In the genomic region with DNA sequence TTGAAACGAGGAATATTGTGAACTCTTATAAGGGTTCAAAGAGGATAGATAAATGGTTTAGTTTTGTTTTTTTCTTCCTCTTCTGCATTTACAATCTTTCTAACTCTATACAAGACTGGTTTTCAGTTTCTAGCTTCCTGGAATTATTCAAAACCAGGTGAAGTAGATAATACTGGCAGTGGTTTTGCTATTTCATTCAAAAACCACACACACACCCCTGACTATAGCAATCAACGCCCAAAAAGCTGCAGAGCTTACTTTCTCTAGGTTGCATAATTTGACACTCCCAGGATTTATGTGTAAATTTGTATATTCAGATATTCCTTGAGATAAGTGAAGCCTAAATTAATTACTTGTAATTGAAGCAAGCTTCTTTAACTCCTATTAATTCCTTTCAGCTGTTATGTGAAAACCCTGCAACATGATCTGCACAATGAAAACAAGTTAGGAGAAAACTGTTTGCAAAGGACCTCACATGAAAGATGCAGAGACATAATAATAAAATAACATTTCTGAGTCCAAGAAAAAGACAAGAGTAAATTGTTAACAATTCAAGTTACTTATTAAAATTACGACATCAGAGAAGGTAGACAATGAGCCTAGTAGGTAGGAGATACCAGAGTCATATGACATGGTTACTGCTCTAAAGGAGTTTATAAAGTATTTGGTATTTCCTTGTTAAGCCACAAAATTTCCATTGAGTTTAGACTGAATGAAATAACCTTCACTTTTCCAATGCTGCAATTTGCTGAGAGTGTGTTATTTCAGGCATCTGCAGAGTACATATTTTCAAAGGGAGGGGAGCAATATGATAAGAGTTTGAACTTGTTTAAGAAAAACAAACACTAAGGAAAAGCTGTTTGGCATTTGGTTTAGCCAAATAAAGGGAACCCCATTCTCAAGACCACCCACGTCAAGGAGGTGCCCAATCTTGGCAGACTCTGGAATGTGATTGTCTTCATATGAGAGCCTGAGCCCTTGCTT, we compare ENCODE assay signal across 1 cellular context.
TF ChIP-seq lines count a peak whose summit lies in the region.

No MANE protein-coding gene starts in this region.

TF ChIP-seq in HepG2, 621 proteins besides CTCF, POLR2A, EP300 and RAD21 (continued from another document and continues in another):
- no peak for TF ChIP-seq ZNF234 (CRISPR knock-in tag; conservative IDR thresholded peaks at IDR 0.05)
- no peak for TF ChIP-seq ZNF619 (CRISPR knock-in tag; IDR thresholded peaks at IDR 0.05)
- TF ChIP-seq AFF4 (CRISPR knock-in tag; IDR thresholded peaks at IDR 0.05), result no peak
- TF ChIP-seq CENPX (CRISPR knock-in tag; IDR thresholded peaks at IDR 0.05), result no peak
- TF ChIP-seq LCORL (IDR thresholded peaks at IDR 0.05), result no peak
- 0 out of 2 replicates have a peak, but pooled peaks have one; percentile 11 for TF ChIP-seq LCORL (CRISPR knock-in tag; IDR thresholded peaks at IDR 0.05)
- TF ChIP-seq ZC3H13 (CRISPR knock-in tag; IDR thresholded peaks at IDR 0.05), result no peak
- no peak for TF ChIP-seq ETV5 (CRISPR knock-in tag; IDR thresholded peaks at IDR 0.05; ENCODE audit: borderline replicate concordance)
- no peak for TF ChIP-seq SALL2 (CRISPR knock-in tag; IDR thresholded peaks at IDR 0.05)
- TF ChIP-seq MEIS1 (CRISPR knock-in tag; IDR thresholded peaks at IDR 0.05; ENCODE audit: borderline replicate concordance), result no peak
- TF ChIP-seq, protein P1, sequence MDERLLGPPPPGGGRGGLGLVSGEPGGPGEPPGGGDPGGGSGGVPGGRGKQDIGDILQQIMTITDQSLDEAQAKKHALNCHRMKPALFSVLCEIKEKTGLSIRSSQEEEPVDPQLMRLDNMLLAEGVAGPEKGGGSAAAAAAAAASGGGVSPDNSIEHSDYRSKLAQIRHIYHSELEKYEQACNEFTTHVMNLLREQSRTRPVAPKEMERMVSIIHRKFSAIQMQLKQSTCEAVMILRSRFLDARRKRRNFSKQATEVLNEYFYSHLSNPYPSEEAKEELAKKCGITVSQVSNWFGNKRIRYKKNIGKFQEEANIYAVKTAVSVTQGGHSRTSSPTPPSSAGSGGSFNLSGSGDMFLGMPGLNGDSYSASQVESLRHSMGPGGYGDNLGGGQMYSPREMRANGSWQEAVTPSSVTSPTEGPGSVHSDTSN (CRISPR knock-in tag; IDR thresholded peaks at IDR 0.05), result no peak
- TF ChIP-seq ZSCAN9 (CRISPR knock-in tag; IDR thresholded peaks at IDR 0.05; ENCODE audit: borderline replicate concordance), result peak; percentile 51; the same call in 1 of the 2 replicates
- TF ChIP-seq DNMT1 (CRISPR knock-in tag; IDR thresholded peaks at IDR 0.05), result no peak
- TF ChIP-seq ZNF124 (CRISPR knock-in tag; IDR thresholded peaks at IDR 0.05), result no peak
- TF ChIP-seq FOXA3 (CRISPR knock-in tag; IDR thresholded peaks at IDR 0.05), result peak; percentile 66
- TF ChIP-seq RORA (CRISPR knock-in tag; IDR thresholded peaks at IDR 0.05), result no peak
- no peak for TF ChIP-seq ZNF746 (CRISPR knock-in tag; IDR thresholded peaks at IDR 0.05)
- no peak for TF ChIP-seq UBTF (CRISPR knock-in tag; IDR thresholded peaks at IDR 0.05)
- peak; percentile 71 for TF ChIP-seq CEBPG (CRISPR knock-in tag; IDR thresholded peaks at IDR 0.05)
- no peak for TF ChIP-seq SMC3 (IDR thresholded peaks at IDR 0.05; ENCODE audit: low read length)
- no peak for TF ChIP-seq CAMTA2 (CRISPR knock-in tag; IDR thresholded peaks at IDR 0.05; ENCODE audit: borderline replicate concordance)
- TF ChIP-seq ZNF263 (CRISPR knock-in tag; IDR thresholded peaks at IDR 0.05), result no peak
- no peak for TF ChIP-seq MEIS2 (CRISPR knock-in tag; IDR thresholded peaks at IDR 0.05)
- no peak for TF ChIP-seq ZNF296 (CRISPR knock-in tag; conservative IDR thresholded peaks at IDR 0.05)
- no peak for TF ChIP-seq HOMEZ (CRISPR knock-in tag; IDR thresholded peaks at IDR 0.05; ENCODE audit: low read depth)
- TF ChIP-seq MBNL3 (CRISPR knock-in tag; conservative IDR thresholded peaks at IDR 0.05), result no peak
- TF ChIP-seq PHF8 (CRISPR knock-in tag; IDR thresholded peaks at IDR 0.05), result no peak
- TF ChIP-seq, protein P2, sequence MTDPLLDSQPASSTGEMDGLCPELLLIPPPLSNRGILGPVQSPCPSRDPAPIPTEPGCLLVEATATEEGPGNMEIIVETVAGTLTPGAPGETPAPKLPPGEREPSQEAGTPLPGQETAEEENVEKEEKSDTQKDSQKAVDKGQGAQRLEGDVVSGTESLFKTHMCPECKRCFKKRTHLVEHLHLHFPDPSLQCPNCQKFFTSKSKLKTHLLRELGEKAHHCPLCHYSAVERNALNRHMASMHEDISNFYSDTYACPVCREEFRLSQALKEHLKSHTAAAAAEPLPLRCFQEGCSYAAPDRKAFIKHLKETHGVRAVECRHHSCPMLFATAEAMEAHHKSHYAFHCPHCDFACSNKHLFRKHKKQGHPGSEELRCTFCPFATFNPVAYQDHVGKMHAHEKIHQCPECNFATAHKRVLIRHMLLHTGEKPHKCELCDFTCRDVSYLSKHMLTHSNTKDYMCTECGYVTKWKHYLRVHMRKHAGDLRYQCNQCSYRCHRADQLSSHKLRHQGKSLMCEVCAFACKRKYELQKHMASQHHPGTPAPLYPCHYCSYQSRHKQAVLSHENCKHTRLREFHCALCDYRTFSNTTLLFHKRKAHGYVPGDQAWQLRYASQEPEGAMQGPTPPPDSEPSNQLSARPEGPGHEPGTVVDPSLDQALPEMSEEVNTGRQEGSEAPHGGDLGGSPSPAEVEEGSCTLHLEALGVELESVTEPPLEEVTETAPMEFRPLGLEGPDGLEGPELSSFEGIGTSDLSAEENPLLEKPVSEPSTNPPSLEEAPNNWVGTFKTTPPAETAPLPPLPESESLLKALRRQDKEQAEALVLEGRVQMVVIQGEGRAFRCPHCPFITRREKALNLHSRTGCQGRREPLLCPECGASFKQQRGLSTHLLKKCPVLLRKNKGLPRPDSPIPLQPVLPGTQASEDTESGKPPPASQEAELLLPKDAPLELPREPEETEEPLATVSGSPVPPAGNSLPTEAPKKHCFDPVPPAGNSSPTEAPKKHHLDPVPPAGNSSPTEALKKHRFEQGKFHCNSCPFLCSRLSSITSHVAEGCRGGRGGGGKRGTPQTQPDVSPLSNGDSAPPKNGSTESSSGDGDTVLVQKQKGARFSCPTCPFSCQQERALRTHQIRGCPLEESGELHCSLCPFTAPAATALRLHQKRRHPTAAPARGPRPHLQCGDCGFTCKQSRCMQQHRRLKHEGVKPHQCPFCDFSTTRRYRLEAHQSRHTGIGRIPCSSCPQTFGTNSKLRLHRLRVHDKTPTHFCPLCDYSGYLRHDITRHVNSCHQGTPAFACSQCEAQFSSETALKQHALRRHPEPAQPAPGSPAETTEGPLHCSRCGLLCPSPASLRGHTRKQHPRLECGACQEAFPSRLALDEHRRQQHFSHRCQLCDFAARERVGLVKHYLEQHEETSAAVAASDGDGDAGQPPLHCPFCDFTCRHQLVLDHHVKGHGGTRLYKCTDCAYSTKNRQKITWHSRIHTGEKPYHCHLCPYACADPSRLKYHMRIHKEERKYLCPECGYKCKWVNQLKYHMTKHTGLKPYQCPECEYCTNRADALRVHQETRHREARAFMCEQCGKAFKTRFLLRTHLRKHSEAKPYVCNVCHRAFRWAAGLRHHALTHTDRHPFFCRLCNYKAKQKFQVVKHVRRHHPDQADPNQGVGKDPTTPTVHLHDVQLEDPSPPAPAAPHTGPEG (CRISPR knock-in tag; IDR thresholded peaks at IDR 0.05), result no peak
- TF ChIP-seq KLF9 (CRISPR knock-in tag; IDR thresholded peaks at IDR 0.05; ENCODE audit: low read depth), result no peak
- no peak for TF ChIP-seq AKNA (CRISPR knock-in tag; IDR thresholded peaks at IDR 0.05; ENCODE audit: borderline replicate concordance)
- TF ChIP-seq AKAP8 (CRISPR knock-in tag; IDR thresholded peaks at IDR 0.05), result no peak
